ENCODE assay signal across 8 cellular contexts in genomic region chr13:24580315-24580714, GRCh38.
A peak's percentile ranks its signal among the peaks of the same experiment; 100 is the strongest.
DNase-seq lines count a peak whose midpoint lies in the region; TF ChIP-seq lines count a peak whose summit lies in the region.
"Not testable (repeated sequence)": the region's sequence is repeated elsewhere in the genome, so short reads cannot be mapped to it uniquely, and the experiment has no call there.

No MANE protein-coding gene starts in this region.

- CTCF ChIA-PET in PC-9 (lab: Charles Lee), result interaction anchor here (1.2 kb wide), 1 partner anchor 388 kb away, joined by 4 read pairs; no protein-coding TSS in a partner anchor

- 0% methylated on average over 1 of the region's 1 CpG for WGBS in adrenal gland, 4 donors
- 0% methylated on average over 1 of the region's 1 CpG for WGBS in esophagus muscularis mucosa

- POLR2A ChIA-PET in PC-9 (lab: Charles Lee; ENCODE audit: unreplicated experiment), result not testable (repeated sequence)

- DNase-seq in AG10803 (ENCODE audit: low read depth) (peak; percentile 32), GM12865 (ENCODE audit: low read depth) (peak; percentile 37), M059J (ENCODE audit: low read depth) (peak; percentile 28), PC-9 (peak in 1 of 2 experiments; percentile 1), adrenal gland (peak in 4 of 7 donors; percentile 8 to 28 (median 17)), left kidney (ENCODE audit: low read depth, low spot score) (peak; percentile 73)
- not testable (repeated sequence) for DNase-seq in esophagus muscularis mucosa (ENCODE audit: extremely low spot score); retinal pigment epithelial cell (ENCODE audit: low read depth)

- not testable (repeated sequence) for H3K4me2 ChIP-seq in PC-9

- H3K27me3 ChIP-seq in PC-9 (ENCODE audit: insufficient read depth, low read depth); adrenal gland; esophagus muscularis mucosa: not testable (repeated sequence)

- not testable (repeated sequence) for H3K27ac ChIP-seq in PC-9; adrenal gland; esophagus muscularis mucosa (replicated peaks in 1 of 4)

- TF ChIP-seq EP300 in esophagus muscularis mucosa (IDR thresholded peaks at IDR 0.05), result not testable (repeated sequence)

- peak overlapping the region; percentile 29; the same call in 1 of the 2 replicates for H3K4me3 ChIP-seq in AG10803 (ENCODE audit: low read length)
- not testable (repeated sequence) for H3K4me3 ChIP-seq in GM12865 (ENCODE audit: low read depth, low read length); PC-9; adrenal gland
- peak overlapping the region in 3 of 4 donors; percentile 17 to 44 (median 27) for H3K4me3 ChIP-seq in esophagus muscularis mucosa
- peak overlapping the region; percentile 22 for H3K4me3 ChIP-seq in retinal pigment epithelial cell (ENCODE audit: low read length)

- not testable (repeated sequence) for TF ChIP-seq POLR2A in adrenal gland (IDR thresholded peaks at IDR 0.05); esophagus muscularis mucosa (IDR thresholded peaks at IDR 0.05; ENCODE audit: low read depth)

- not testable (repeated sequence) for H3K9me3 ChIP-seq in PC-9 (ENCODE audit: insufficient read depth, low read depth); adrenal gland (replicated peaks in 1 of 3); esophagus muscularis mucosa

- H3K79me2 ChIP-seq in PC-9 (ENCODE audit: low read depth), result not testable (repeated sequence)

- BruUV-seq in PC-9 (replicated peaks; lab: Mats Ljungman, UMichigan), result not testable (repeated sequence)

- H4K20me1 ChIP-seq in PC-9 (ENCODE audit: insufficient read depth), result not testable (repeated sequence)

- intact Hi-C loops in PC-9 (cut with micrococcal nuclease; ENCODE audit: unreplicated experiment); adrenal gland (cut with DNase I); esophagus muscularis mucosa (cut with DNase I): not testable (repeated sequence)

- not testable (repeated sequence) for H3K36me3 ChIP-seq in PC-9 (ENCODE audit: low read depth); adrenal gland (replicated peaks in 1 of 2); esophagus muscularis mucosa

- peak; percentile 50 for TF ChIP-seq CTCF in AG10803 (conservative IDR thresholded peaks at IDR 0.05; ENCODE audit: low read length)
- peak; percentile 29 for TF ChIP-seq CTCF in GM12865 (IDR thresholded peaks at IDR 0.05; ENCODE audit: insufficient read depth, low read depth, low read length, missing control alignments)
- peak; percentile 48 for TF ChIP-seq CTCF in PC-9 (conservative IDR thresholded peaks at IDR 0.05)
- peak; percentile 31 to 71 (median 66) for TF ChIP-seq CTCF in adrenal gland (IDR thresholded peaks at IDR 0.05)
- TF ChIP-seq CTCF in esophagus muscularis mucosa (IDR thresholded peaks at IDR 0.05), result peak; percentile 30 to 57 (median 44)
- peak; percentile 53 for TF ChIP-seq CTCF in retinal pigment epithelial cell (conservative IDR thresholded peaks at IDR 0.05; ENCODE audit: low read depth, low read length)

- not testable (repeated sequence) for H3K9me2 ChIP-seq in PC-9 (ENCODE audit: insufficient read depth)

- not testable (repeated sequence) for H3F3A ChIP-seq in PC-9 (ENCODE audit: insufficient read depth, low read depth)

- H2AFZ ChIP-seq in PC-9, result not testable (repeated sequence)

- not testable (repeated sequence) for H3K4me1 ChIP-seq in PC-9 (replicated peaks; ENCODE audit: insufficient read depth); adrenal gland (replicated peaks in 1 of 2); esophagus muscularis mucosa
